In genomic region chr4:108172780-108173598, GRCh38 we compare ENCODE assay signal across 8 cellular contexts. TPM values are rescaled to one million over a fixed set of nuclear protein-coding genes. Genes with fewer than 3 reads are reported as not detected.
DNase-seq lines count a peak whose midpoint lies in the region; ATAC-seq and TF ChIP-seq lines count a peak whose summit lies in the region.

No MANE protein-coding gene starts in this region.

- H3K27me3 Mint-ChIP-seq in activated CD8-positive, alpha-beta T cell treated with anti-CD3 and anti-CD28 coated beads, Interleukin-2, amount 10 ng/mL, durations not matched to agents 7 days and 5 days (ENCODE audit: low read depth) = peaks cover 19% of the 10 kb centered on the region
- H3K27me3 Mint-ChIP-seq in stimulated activated naive CD8-positive, alpha-beta T cell treated with anti-CD3 and anti-CD28 coated beads, Interleukin-15, amount 100 ng/mL, for 72 hours = no peaks in the 10 kb centered on the region

- DNase-seq in ELR (ENCODE audit: low read depth) = peak; percentile 78
- DNase-seq in HFF-Myc (ENCODE audit: extremely low read depth, low read depth) = peak; percentile 12
- DNase-seq in NCI-H146 treated with DMSO at 0.1 percent for 48 hours (lab: John Stamatoyannopoulos, UW; ENCODE audit: unreplicated experiment) = peak; percentile 44
- DNase-seq in activated CD8-positive, alpha-beta T cell treated with anti-CD3 and anti-CD28 coated beads, Interleukin-2, amount 10 ng/mL, durations not matched to agents 7 days and 5 days = peak; percentile 78
- peak; percentile 52 for DNase-seq in epidermal melanocyte (ENCODE audit: insufficient read length, low spot score)
- peak; percentile 74 to 77 for DNase-seq in stimulated activated naive CD8-positive, alpha-beta T cell treated with anti-CD3 and anti-CD28 coated beads, Interleukin-15, amount 100 ng/mL, for 72 hours
- no peak for DNase-seq in middle frontal gyrus (ENCODE audit: extremely low spot score, low spot score)

- peak overlapping the region; percentile 94 for H3K27ac Mint-ChIP-seq in activated CD8-positive, alpha-beta T cell treated with anti-CD3 and anti-CD28 coated beads, Interleukin-2, amount 10 ng/mL, durations not matched to agents 7 days and 5 days
- peak overlapping the region; percentile 97 to 98 for H3K27ac Mint-ChIP-seq in stimulated activated naive CD8-positive, alpha-beta T cell treated with anti-CD3 and anti-CD28 coated beads, Interleukin-15, amount 100 ng/mL, for 72 hours

- peaks cover 23% of the 10 kb centered on the region for H3K4me1 ChIP-seq in muscle layer of colon (ENCODE audit: insufficient read depth, low read length)

- CTCF ChIA-PET in activated CD8-positive, alpha-beta T cell treated with anti-CD3 and anti-CD28 coated beads, Interleukin-2, amount 10 ng/mL, durations not matched to agents 7 days and 5 days (lab: Charles Lee) = interaction anchor here (0.7 to 2.9 kb wide), 11 partner anchors 9 to 446 kb away, joined by 3 to 16 read pairs (median 4); no protein-coding TSS in a partner anchor

- H3K36me3 ChIP-seq in muscle layer of colon (ENCODE audit: insufficient read depth, low read length) = no peaks in the 10 kb centered on the region

- H3K27ac ChIP-seq in muscle layer of colon (ENCODE audit: low read depth, low read length) = no peak overlapping the region

- POLR2A ChIA-PET in activated CD8-positive, alpha-beta T cell treated with anti-CD3 and anti-CD28 coated beads, Interleukin-2, amount 10 ng/mL, durations not matched to agents 7 days and 5 days (lab: Charles Lee) = interaction anchor here (0.8 to 2.3 kb wide), 19 partner anchors 9 to 399 kb away, joined by 3 to 8 read pairs (median 3); no protein-coding TSS in a partner anchor

- H3K27me3 ChIP-seq in muscle layer of colon (ENCODE audit: control insufficient read depth in 1 of 2, insufficient read depth in 2 of 2, low read length in 2 of 2) = peaks cover 39 to 72% of the 10 kb centered on the region in 2 donors

- H3K36me3 Mint-ChIP-seq in activated CD8-positive, alpha-beta T cell treated with anti-CD3 and anti-CD28 coated beads, Interleukin-2, amount 10 ng/mL, durations not matched to agents 7 days and 5 days (ENCODE audit: low read depth) = peaks cover 27% of the 10 kb centered on the region

- peaks cover 4% of the 10 kb centered on the region for H3K9me3 ChIP-seq in muscle layer of colon (ENCODE audit: low read length)

- H3K4me3 ChIP-seq in HFF-Myc (replicated peaks; ENCODE audit: low read depth, low read length) = peak overlapping the region; percentile 39
- peak overlapping the region; percentile 46 to 53 for H3K4me3 ChIP-seq in muscle layer of colon (ENCODE audit: low read depth in 1 of 2, low read length in 2 of 2)

- no peaks in the 10 kb centered on the region for H3K9me3 Mint-ChIP-seq in activated CD8-positive, alpha-beta T cell treated with anti-CD3 and anti-CD28 coated beads, Interleukin-2, amount 10 ng/mL, durations not matched to agents 7 days and 5 days (ENCODE audit: insufficient read depth)
- no peaks in the 10 kb centered on the region for H3K9me3 Mint-ChIP-seq in stimulated activated naive CD8-positive, alpha-beta T cell treated with anti-CD3 and anti-CD28 coated beads, Interleukin-15, amount 100 ng/mL, for 72 hours

- no peak overlapping the region for H3K9ac ChIP-seq in muscle layer of colon (ENCODE audit: low read length)

- peak; percentile 58 for ATAC-seq in activated CD8-positive, alpha-beta T cell treated with anti-CD3 and anti-CD28 coated beads, Interleukin-2, amount 10 ng/mL, durations not matched to agents 7 days and 5 days
- peak; percentile 53 for ATAC-seq in stimulated activated naive CD8-positive, alpha-beta T cell treated with anti-CD3 and anti-CD28 coated beads, Interleukin-15, amount 100 ng/mL, for 72 hours

- H3K4me3 Mint-ChIP-seq in activated CD8-positive, alpha-beta T cell treated with anti-CD3 and anti-CD28 coated beads, Interleukin-2, amount 10 ng/mL, durations not matched to agents 7 days and 5 days = peak overlapping the region; percentile 97
- H3K4me3 Mint-ChIP-seq in stimulated activated naive CD8-positive, alpha-beta T cell treated with anti-CD3 and anti-CD28 coated beads, Interleukin-15, amount 100 ng/mL, for 72 hours = peak overlapping the region; percentile 88 to 90

- no peak for TF ChIP-seq CTCF in HFF-Myc (IDR thresholded peaks at IDR 0.05; ENCODE audit: low read depth, low read length, missing control alignments)

- peaks cover 53% of the 10 kb centered on the region for H3K4me1 Mint-ChIP-seq in activated CD8-positive, alpha-beta T cell treated with anti-CD3 and anti-CD28 coated beads, Interleukin-2, amount 10 ng/mL, durations not matched to agents 7 days and 5 days (ENCODE audit: low read depth)
- H3K4me1 Mint-ChIP-seq in stimulated activated naive CD8-positive, alpha-beta T cell treated with anti-CD3 and anti-CD28 coated beads, Interleukin-15, amount 100 ng/mL, for 72 hours = peaks cover 55% of the 10 kb centered on the region

RNA-seq across cellular contexts. Expression of gene LEF1, which starts 4.3 kb away (rescaled TPM):
- total RNA-seq in activated CD8-positive, alpha-beta T cell treated with anti-CD3 and anti-CD28 coated beads, Interleukin-2, amount 10 ng/mL, durations not matched to agents 7 days and 5 days = 100 to 1,000 TPM; 205 to 246 TPM
